Comparison of ENCODE assay signal across 8 cellular contexts in the genomic region with DNA sequence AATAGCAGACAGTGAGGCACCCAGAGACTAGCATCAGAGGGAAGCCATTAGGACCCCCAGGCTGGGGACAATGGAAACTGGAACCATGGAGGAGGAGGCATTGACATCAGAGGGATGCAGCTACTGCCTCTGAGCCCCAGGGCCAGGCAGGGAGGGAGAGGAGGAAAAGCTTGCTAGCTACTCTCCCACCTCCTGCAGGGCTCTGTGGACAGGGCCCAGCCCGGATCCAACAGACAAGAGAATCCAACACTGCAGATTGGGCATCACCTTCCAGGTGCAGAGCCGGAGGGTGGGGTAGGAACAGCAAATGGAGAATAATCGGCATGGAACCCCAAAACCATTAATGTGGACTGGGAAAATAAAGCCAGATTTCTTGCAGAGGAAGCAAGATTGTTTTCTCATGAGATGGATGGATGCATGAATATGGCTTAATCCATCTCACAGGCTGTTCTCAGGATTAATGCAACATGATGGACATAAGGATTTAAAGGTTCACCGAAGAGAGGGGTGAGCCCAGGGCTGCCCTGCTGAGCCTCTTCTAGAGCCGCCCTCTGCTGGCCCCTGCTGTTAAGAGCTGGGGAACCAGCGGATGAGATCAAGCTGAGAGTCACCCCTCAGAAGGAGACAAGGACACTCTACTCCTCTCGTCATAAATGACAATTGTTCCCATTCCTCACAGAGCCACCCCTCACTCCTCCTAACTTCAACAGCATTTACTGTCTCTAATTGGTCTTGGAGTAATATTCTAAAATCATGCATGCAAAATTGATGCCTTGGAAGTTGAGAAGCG. TPM values are rescaled to one million over a fixed set of nuclear protein-coding genes. Genes with fewer than 3 reads are reported as not detected.
DNase-seq lines count a peak whose midpoint lies in the region; ATAC-seq and TF ChIP-seq lines count a peak whose summit lies in the region.

No MANE protein-coding gene starts in this region.

- no peak for DNase-seq in Right ventricle myocardium inferior (ENCODE audit: missing footprints)
- no peak for DNase-seq in cardiac septum (ENCODE audit: low spot score)
- peak; percentile 61 for DNase-seq in Right ventricle myocardium superior
- peak; percentile 12 for DNase-seq in transverse colon
- DNase-seq in NCI-H774 (lab: John Stamatoyannopoulos, UW), result no peak
- DNase-seq in NCI-H510A (lab: John Stamatoyannopoulos, UW), result no peak
- DNase-seq in NCI-H1436 treated with DMSO at 0.1 percent for 48 hours (lab: John Stamatoyannopoulos, UW), result no peak

- no peaks in the 10 kb centered on the region for H3K9me3 ChIP-seq in SU-DHL-6 (ENCODE audit: insufficient read depth, low read length)
- H3K9me3 ChIP-seq in transverse colon, result no peaks in the 10 kb centered on the region

- no peaks in the 10 kb centered on the region for H3K4me1 ChIP-seq in transverse colon

- no peak for TF ChIP-seq EP300 in transverse colon (IDR thresholded peaks at IDR 0.05; ENCODE audit: low read depth)

- TF ChIP-seq CTCF in SU-DHL-6 (IDR thresholded peaks at IDR 0.05; ENCODE audit: insufficient read depth, low read length, poor library complexity, severe bottlenecking), result peak; percentile 36
- no peak for TF ChIP-seq CTCF in transverse colon (IDR thresholded peaks at IDR 0.05)

- ATAC-seq in Right ventricle myocardium inferior, result peak; percentile 54
- ATAC-seq in Right ventricle myocardium superior (ENCODE audit: poor library complexity), result peak; percentile 65

- no peak overlapping the region for H3K4me2 ChIP-seq in SU-DHL-6 (ENCODE audit: low read depth, low read length, poor library complexity, severe bottlenecking)

- H3K4me3 ChIP-seq in SU-DHL-6 (ENCODE audit: insufficient read depth, low read length, poor library complexity, severe bottlenecking) (no peak overlapping the region), transverse colon (no peak overlapping the region)

- intact Hi-C loops in Right ventricle myocardium inferior (cut with DNase I), result no loop called here
- intact Hi-C loops in cardiac septum (cut with DNase I), result no loop called here
- intact Hi-C loops in Right ventricle myocardium superior (cut with DNase I), result no loop called here
- intact Hi-C loops in transverse colon (cut with DNase I; ENCODE audit: low total_unique reads), result no loop called here

- no peak overlapping the region for H2AFZ ChIP-seq in SU-DHL-6 (ENCODE audit: low read depth, low read length, severe bottlenecking)

- H4K20me1 ChIP-seq in SU-DHL-6 (ENCODE audit: low read depth, low read length), result no peaks in the 10 kb centered on the region

- no peak overlapping the region for H3K9ac ChIP-seq in SU-DHL-6 (ENCODE audit: low read length)

- H3K36me3 ChIP-seq in SU-DHL-6 (ENCODE audit: low read length) (no peaks in the 10 kb centered on the region), transverse colon (no peaks in the 10 kb centered on the region)

- no peaks in the 10 kb centered on the region for H3K9me2 ChIP-seq in SU-DHL-6 (replicated peaks; ENCODE audit: insufficient read depth, low read length)

- H3F3A ChIP-seq in SU-DHL-6 (ENCODE audit: insufficient read depth), result no peaks in the 10 kb centered on the region

- TF ChIP-seq POLR2A in transverse colon (IDR thresholded peaks at IDR 0.05), result no peak

- H3K79me2 ChIP-seq in SU-DHL-6 (ENCODE audit: insufficient read depth, low read length), result no peaks in the 10 kb centered on the region

- H3K27me3 ChIP-seq in SU-DHL-6 (ENCODE audit: low read length) (no peaks in the 10 kb centered on the region), transverse colon (no peaks in the 10 kb centered on the region)

- in situ Hi-C loops in transverse colon (cut with MboI; ENCODE audit: low pct_ligation_motif_present in 1 of 4, low pct_unique_long_range_greater_than_20kb in 1 of 4, low sequenced_read_pairs in 3 of 4), result no loop called here

- WGBS in transverse colon (ENCODE audit: low coverage in 1 of 2), 2 donors, result 63 to 69% methylated on average over 2 to 8 of the region's 8 CpGs

- H3K27ac ChIP-seq in SU-DHL-6 (ENCODE audit: low read depth, low read length) (no peak overlapping the region), transverse colon (no peak overlapping the region)

RNA-seq across cellular contexts. Expression of a gene that starts 48.8 kb away (rescaled TPM):
- total RNA-seq in Right ventricle myocardium inferior, result 1.0 TPM
- 0.40 TPM for total RNA-seq in cardiac septum
- 0.89 TPM for total RNA-seq in Right ventricle myocardium superior
- total RNA-seq in transverse colon, result 10 to 100 TPM in 1 of 4 donors, 1 to 10 TPM in 3; 1.1 to 28.7 (median 5.5) TPM

RNA-seq across cellular contexts. Expression of a gene that starts 56.6 kb away (rescaled TPM):
- 129 TPM for total RNA-seq in Right ventricle myocardium inferior
- 104 TPM for total RNA-seq in cardiac septum
- total RNA-seq in Right ventricle myocardium superior, result 148 TPM
- 10 to 100 TPM; 23.6 to 71.0 (median 59.3) TPM for total RNA-seq in transverse colon

Comparison
In these comparisons a context has a peak if more than half of its experiments do, and no peak if none do; other contexts are left out.
1. DNase-seq: peak in Right ventricle myocardium superior (single experiment) and transverse colon (single experiment); none in Right ventricle myocardium inferior (single experiment), cardiac septum (single experiment), NCI-H774 (single experiment), NCI-H510A (single experiment) and NCI-H1436 treated with DMSO at 0.1 percent for 48 hours (single experiment).